1 cellular context compared by ENCODE assay signal in the genomic region with DNA sequence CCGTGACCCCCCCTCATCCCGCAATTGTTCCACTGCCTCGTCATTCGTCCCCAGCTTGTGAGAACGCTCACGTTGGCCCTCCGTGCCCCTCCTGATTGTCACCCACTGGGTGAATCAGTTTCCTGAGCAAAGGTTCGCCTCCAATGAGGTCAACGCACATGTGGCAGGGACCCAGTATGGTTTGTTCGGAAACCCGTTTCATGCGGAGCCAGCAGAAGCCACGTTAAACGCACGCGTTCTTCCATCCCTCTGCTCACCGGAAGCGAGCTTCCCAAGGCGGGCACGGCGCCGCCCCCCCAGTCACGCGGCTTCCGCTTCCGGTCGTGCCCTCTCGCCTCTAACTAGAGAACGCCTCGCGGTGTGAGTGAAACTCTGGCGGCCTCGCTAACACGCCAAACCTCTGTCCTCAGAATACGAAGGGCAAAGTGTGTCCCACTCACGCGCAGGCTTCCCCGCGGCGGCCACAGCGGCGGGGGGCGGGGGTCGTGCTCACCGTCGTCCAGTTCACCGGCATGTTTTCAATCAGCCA.
TF ChIP-seq lines count a peak whose summit lies in the region.

No MANE protein-coding gene starts in this region.

TF ChIP-seq in H1, 55 proteins besides CTCF, POLR2A, EP300 and RAD21 (continued from another document):
- TF ChIP-seq HDAC6 (IDR thresholded peaks at IDR 0.05; ENCODE audit: low read depth, low read length), result no peak
- TF ChIP-seq NANOG (IDR thresholded peaks at IDR 0.05; ENCODE audit: insufficient read depth, low read depth, low read length, poor library complexity, severe bottlenecking), result no peak
- no peak for TF ChIP-seq BCL11A (IDR thresholded peaks at IDR 0.05; ENCODE audit: low read depth in 2 of 2, low read length in 2 of 2)
- TF ChIP-seq RNF2 (IDR thresholded peaks at IDR 0.05; ENCODE audit: borderline replicate concordance, low read depth, low read length, missing control alignments, poor library complexity, severe bottlenecking), result no peak
